ENCODE assay signal across 33 cellular contexts in genomic region chr3:119362940-119363725, GRCh38.
"Had no signal": no experiment of that assay in that cellular context is flagged by ENCODE, and none has a peak within 500 bp of the region (broad histone marks: within the 10 kb centered on the region; RNA-seq: fewer than 3 reads in every experiment).

No MANE protein-coding gene starts in this region.

- H3K9me3 ChIP-seq: adrenal gland, ascending aorta had no signal

- ATAC-seq: activated CD8-positive, alpha-beta T cell treated with anti-CD3 and anti-CD28 coated beads for 36 hours; activated naive CD4-positive, alpha-beta T cell treated with anti-CD3 and anti-CD28 coated beads, Interleukin-2, amount 50 U/mL, for 72 hours; activated T-cell treated with anti-CD3 and anti-CD28 coated beads, Interleukin-2, amount 50 U/mL, for 4 hours; activated T-cell treated with anti-CD3 and anti-CD28 coated beads, Interleukin-2, amount 50 U/mL, for 72 hours; activated T-helper 17 cell treated with anti-CD3 and anti-CD28 coated beads, Interleukin-2, amount 50 U/mL, for 72 hours had no signal

- FAIRE-seq: bronchial epithelial cell, TTC549 had no signal

- H3K27me3 ChIP-seq: adrenal gland, ascending aorta, cardiac muscle cell had no signal

- H3K27ac ChIP-seq: adrenal gland, ascending aorta, cardiac muscle cell, VCaP had no signal

- H3K4me1 ChIP-seq: adrenal gland, ascending aorta had no signal

- H3K4me3 ChIP-seq: adrenal gland, ascending aorta, cardiac muscle cell had no signal

- DNase-seq: activated B cell treated with CpG ODN at 0.5 μM for 24 hours; activated CD4-positive, alpha-beta memory T cell treated with anti-CD3 and anti-CD28 coated beads for 36 hours; activated CD4-positive, alpha-beta T cell treated with anti-CD3 and anti-CD28 coated beads for 4 hours; activated CD4-positive, alpha-beta T cell treated with anti-CD3 and anti-CD28 coated beads, Interleukin-2, amount 10 ng/mL, durations not matched to agents 24 days and 14 days; activated CD4-positive, alpha-beta T cell treated with anti-CD3 and anti-CD28 coated beads, Interleukin-2, amount 50 U/mL, for 1 hour; activated CD4-positive, alpha-beta T cell treated with anti-CD3 and anti-CD28 coated beads, Interleukin-2, amount 50 U/mL, for 4 hours; activated CD4-positive, CD25-positive, alpha-beta regulatory T cell treated with anti-CD3 and anti-CD28 coated beads, Interleukin-2, amount 50 U/mL, for 72 hours; activated CD8-positive, alpha-beta memory T cell treated with anti-CD3 and anti-CD28 coated beads, Interleukin-2, amount 50 U/mL, for 4 hours; activated CD8-positive, alpha-beta T cell treated with anti-CD3 and anti-CD28 coated beads for 36 hours; activated effector memory CD4-positive, alpha-beta T cell treated with anti-CD3 and anti-CD28 coated beads, Interleukin-2, amount 50 U/mL, for 16 hours; activated gamma-delta T cell treated with Interleukin-2 at 50 U/mL for 16 hours; activated naive CD4-positive, alpha-beta T cell; activated naive CD4-positive, alpha-beta T cell treated with anti-CD3 and anti-CD28 coated beads for 36 hours; activated naive CD4-positive, alpha-beta T cell treated with anti-CD3 and anti-CD28 coated beads, Interleukin-2, amount 50 U/mL, for 16 hours; activated naive CD8-positive, alpha-beta T cell treated with anti-CD3 and anti-CD28 coated beads for 36 hours; activated T-cell treated with anti-CD3 and anti-CD28 coated beads for 4 hours; activated T-cell treated with anti-CD3 and anti-CD28 coated beads, Interleukin-2, amount 50 U/mL, for 1 hour; activated T-cell treated with anti-CD3 and anti-CD28 coated beads, Interleukin-2, amount 50 U/mL, for 4 hours; activated T-cell treated with anti-CD3 and anti-CD28 coated beads, Interleukin-2, amount 50 U/mL, for 72 hours; adrenal gland; amniotic stem cell; caudate nucleus; cerebellar nuclear complex; T-helper 1 cell; T-helper 2 cell; T-helper 9 cell had no signal
